32 cellular contexts compared by ENCODE assay signal in the genomic region with DNA sequence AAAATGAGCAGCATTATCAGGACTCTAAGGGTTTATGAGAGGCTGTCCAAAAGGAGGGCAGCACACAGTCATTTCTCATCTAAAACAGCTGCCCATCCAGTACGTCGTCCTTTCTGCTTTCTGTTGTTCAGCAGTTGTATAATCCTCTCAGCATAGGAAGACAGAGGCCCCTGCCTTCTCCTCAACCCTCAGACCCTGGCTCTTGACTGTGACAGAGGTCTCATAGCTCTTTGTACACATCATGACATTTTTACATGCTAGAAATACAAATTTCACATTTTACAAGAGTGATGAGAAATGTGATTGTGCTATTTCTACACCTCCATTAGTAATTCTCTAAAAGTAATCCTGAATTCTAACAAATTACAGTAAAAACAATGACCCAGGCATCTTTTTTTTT. TPM values are rescaled to one million over a fixed set of nuclear protein-coding genes. Genes with fewer than 3 reads are reported as not detected.
"Had no signal": no experiment of that assay in that cellular context is flagged by ENCODE, and none has a peak within 500 bp of the region (broad histone marks: within the 10 kb centered on the region; RNA-seq: fewer than 3 reads in every experiment).

No MANE protein-coding gene starts in this region.

- H3K4me3 ChIP-seq: adrenal gland, body of pancreas, esophagus muscularis mucosa, gastroesophageal sphincter, heart right ventricle had no signal

- H3K36me3 Mint-ChIP-seq: activated CD8-positive, alpha-beta memory T cell treated with anti-CD3 and anti-CD28 coated beads, Interleukin-2, amount 10 ng/mL, durations not matched to agents 7 days and 5 days; activated naive CD4-positive, alpha-beta T cell treated with anti-CD3 and anti-CD28 coated beads, Interleukin-2, amount 50 U/mL, for 24 hours; activated naive CD8-positive, alpha-beta T cell treated with anti-CD3 and anti-CD28 coated beads for 36 hours had no signal

- H3K27me3 ChIP-seq: adrenal gland, body of pancreas, esophagus muscularis mucosa, gastroesophageal sphincter, heart right ventricle had no signal

- H3K36me3 ChIP-seq: adrenal gland, esophagus muscularis mucosa, gastroesophageal sphincter, heart right ventricle had no signal

- H3K27ac ChIP-seq: adrenal gland, body of pancreas, esophagus muscularis mucosa, gastroesophageal sphincter, heart right ventricle had no signal

- ATAC-seq: activated CD8-positive, alpha-beta memory T cell treated with anti-CD3 and anti-CD28 coated beads, Interleukin-2, amount 10 ng/mL, durations not matched to agents 7 days and 5 days; activated CD8-positive, alpha-beta T cell treated with anti-CD3 and anti-CD28 coated beads, Interleukin-2, amount 10 ng/mL, durations not matched to agents 7 days and 5 days; activated naive CD8-positive, alpha-beta T cell treated with anti-CD3 and anti-CD28 coated beads, Interleukin-2, amount 50 U/mL, for 24 hours; body of pancreas; effector memory CD8-positive, alpha-beta T cell; gastroesophageal sphincter; heart right ventricle had no signal

- H3K27ac Mint-ChIP-seq: activated CD8-positive, alpha-beta memory T cell treated with anti-CD3 and anti-CD28 coated beads, Interleukin-2, amount 10 ng/mL, durations not matched to agents 7 days and 5 days; activated CD8-positive, alpha-beta T cell treated with anti-CD3 and anti-CD28 coated beads, Interleukin-2, amount 10 ng/mL, durations not matched to agents 7 days and 5 days; activated naive CD4-positive, alpha-beta T cell treated with anti-CD3 and anti-CD28 coated beads for 36 hours; activated naive CD4-positive, alpha-beta T cell treated with anti-CD3 and anti-CD28 coated beads, Interleukin-2, amount 50 U/mL, for 24 hours; activated naive CD8-positive, alpha-beta T cell treated with anti-CD3 and anti-CD28 coated beads for 36 hours; activated naive CD8-positive, alpha-beta T cell treated with anti-CD3 and anti-CD28 coated beads, Interleukin-2, amount 50 U/mL, for 24 hours; activated T-helper 1 cell treated with anti-CD3 and anti-CD28 coated beads, Interleukin-12 subunit alpha, Interleukin-12 subunit beta, Interleukin-2, Interleukin-4 antibody, amounts not matched to agents 30 ng/mL and 10 ng/mL and 1 ng/mL, durations not matched to agents 14 hours and 24 hours and 36 hours; activated T-helper 2 cell treated with anti-CD3 and anti-CD28 coated beads, Interferon-gamma antibody, Interleukin-2, Interleukin-4, amounts not matched to agents 10 μg/mL and 5 μg/mL and 100 μg/mL, durations not matched to agents 14 hours and 24 hours and 36 hours; effector memory CD8-positive, alpha-beta T cell had no signal

- DNase-seq: activated CD4-positive, alpha-beta T cell treated with anti-CD3 and anti-CD28 coated beads for 4 hours; activated CD4-positive, alpha-beta T cell treated with anti-CD3 and anti-CD28 coated beads, Interleukin-2, amount 50 U/mL, for 1 hour; activated CD4-positive, alpha-beta T cell treated with anti-CD3 and anti-CD28 coated beads, Interleukin-2, amount 50 U/mL, for 48 hours; activated CD4-positive, CD25-positive, alpha-beta regulatory T cell; activated CD4-positive, CD25-positive, alpha-beta regulatory T cell treated with anti-CD3 and anti-CD28 coated beads, Interleukin-2, amount 50 U/mL, for 72 hours; activated CD8-positive, alpha-beta memory T cell treated with anti-CD3 and anti-CD28 coated beads, Interleukin-2, amount 10 ng/mL, durations not matched to agents 7 days and 5 days; activated CD8-positive, alpha-beta memory T cell treated with anti-CD3 and anti-CD28 coated beads, Interleukin-2, amount 50 U/mL, for 4 hours; activated CD8-positive, alpha-beta T cell treated with anti-CD3 and anti-CD28 coated beads, Interleukin-2, amount 10 ng/mL, durations not matched to agents 7 days and 5 days; activated effector memory CD4-positive, alpha-beta T cell treated with anti-CD3 and anti-CD28 coated beads, Interleukin-2, amount 50 U/mL, for 16 hours; activated naive CD4-positive, alpha-beta T cell treated with anti-CD3 and anti-CD28 coated beads for 36 hours; activated naive CD8-positive, alpha-beta T cell treated with anti-CD3 and anti-CD28 coated beads for 36 hours; activated naive CD8-positive, alpha-beta T cell treated with anti-CD3 and anti-CD28 coated beads, Interleukin-2, amount 50 U/mL, for 24 hours; activated T-cell treated with anti-CD3 and anti-CD28 coated beads, Interleukin-2, amount 50 U/mL, for 1 hour; activated T-cell treated with anti-CD3 and anti-CD28 coated beads, Interleukin-2, amount 50 U/mL, for 48 hours; adrenal gland; amygdala; aorta; body of pancreas; caudate nucleus; cortex of kidney; dermis blood vessel endothelial cell; effector CD4-positive, alpha-beta T cell; effector memory CD8-positive, alpha-beta T cell; erythroblast; foreskin melanocyte; heart right ventricle; T-helper 2 cell had no signal

- H3K9me3 ChIP-seq: adrenal gland had no signal

- H3K4me1 ChIP-seq: adrenal gland, body of pancreas, gastroesophageal sphincter, heart right ventricle had no signal

- H3K27me3 Mint-ChIP-seq: activated naive CD8-positive, alpha-beta T cell treated with anti-CD3 and anti-CD28 coated beads for 36 hours; effector memory CD8-positive, alpha-beta T cell had no signal

- H3K4me1 Mint-ChIP-seq: activated CD8-positive, alpha-beta memory T cell treated with anti-CD3 and anti-CD28 coated beads, Interleukin-2, amount 10 ng/mL, durations not matched to agents 7 days and 5 days; activated naive CD4-positive, alpha-beta T cell treated with anti-CD3 and anti-CD28 coated beads, Interleukin-2, amount 50 U/mL, for 24 hours; activated naive CD8-positive, alpha-beta T cell treated with anti-CD3 and anti-CD28 coated beads for 36 hours; activated naive CD8-positive, alpha-beta T cell treated with anti-CD3 and anti-CD28 coated beads, Interleukin-2, amount 50 U/mL, for 24 hours had no signal

- H3K4me3 Mint-ChIP-seq: activated CD8-positive, alpha-beta memory T cell treated with anti-CD3 and anti-CD28 coated beads, Interleukin-2, amount 10 ng/mL, durations not matched to agents 7 days and 5 days; activated CD8-positive, alpha-beta T cell treated with anti-CD3 and anti-CD28 coated beads, Interleukin-2, amount 10 ng/mL, durations not matched to agents 7 days and 5 days; activated naive CD4-positive, alpha-beta T cell treated with anti-CD3 and anti-CD28 coated beads for 36 hours; activated naive CD4-positive, alpha-beta T cell treated with anti-CD3 and anti-CD28 coated beads, Interleukin-2, amount 50 U/mL, for 24 hours; activated naive CD8-positive, alpha-beta T cell treated with anti-CD3 and anti-CD28 coated beads for 36 hours; activated naive CD8-positive, alpha-beta T cell treated with anti-CD3 and anti-CD28 coated beads, Interleukin-2, amount 50 U/mL, for 24 hours; activated T-helper 1 cell treated with anti-CD3 and anti-CD28 coated beads, Interleukin-12 subunit alpha, Interleukin-12 subunit beta, Interleukin-2, Interleukin-4 antibody, amounts not matched to agents 30 ng/mL and 10 ng/mL and 1 ng/mL, durations not matched to agents 14 hours and 24 hours and 36 hours; effector memory CD8-positive, alpha-beta T cell had no signal

RNA-seq across cellular contexts. Expression of a gene that starts 36.2 kb away (rescaled TPM):
- total RNA-seq: activated naive CD4-positive, alpha-beta T cell treated with anti-CD3 and anti-CD28 coated beads for 36 hours had no signal
